Comparison of ENCODE assay signal across 24 cellular contexts in genomic region chr7:42614636-42615035, GRCh38.
"Had no signal": no experiment of that assay in that cellular context is flagged by ENCODE, and none has a peak within 500 bp of the region (broad histone marks: within the 10 kb centered on the region; RNA-seq: fewer than 3 reads in every experiment).

No MANE protein-coding gene starts in this region.

- H3K36me3 ChIP-seq: left ventricle myocardium inferior, pancreas, prostate gland, tibial nerve, uterus had no signal

- H3K9me3 Mint-ChIP-seq: memory B cell; nephron; neural crest cell; stimulated activated naive B cell treated with anti-CD40 and anti-IgM and Interleukin-4, amounts not matched to agents 10 μg/mL and 1 μg/mL and 100 μg/mL, for 72 hours; type B pancreatic cell had no signal

- H3K27me3 Mint-ChIP-seq: type B pancreatic cell had no signal

- H3K9me3 ChIP-seq: left ventricle myocardium inferior, pancreas, prostate gland, tibial nerve, uterus had no signal

- DNase-seq: hypothalamus; immature natural killer cell; left ventricle myocardium inferior; naive thymus-derived CD8-positive, alpha-beta T cell; nucleus accumbens; pancreas; retina; right cardiac atrium; stimulated activated CD4-positive, alpha-beta T cell treated with anti-CD3 and anti-CD28 coated beads, Interleukin-1b, Interleukin-23, amount 100 ng/mL, for 48 hours; stimulated activated CD4-positive, alpha-beta T cell treated with anti-CD3 and anti-CD28 coated beads, Interleukin-2, amount 100 ng/mL, for 48 hours; stimulated activated CD4-positive, alpha-beta T cell treated with anti-CD3 and anti-CD28 coated beads, Interleukin-4, amount 100 ng/mL, for 4 hours; stimulated activated naive B cell treated with anti-CD40 and anti-IgM and Interleukin-4, amounts not matched to agents 10 μg/mL and 1 μg/mL and 100 μg/mL, for 72 hours; stimulated activated naive CD8-positive, alpha-beta T cell treated with anti-CD3 and anti-CD28 coated beads, Interleukin-15, Interleukin-2, amounts not matched to agents 100 U/mL and 50 U/mL, for 24 hours; uterus had no signal

- H3K4me3 Mint-ChIP-seq: immature natural killer cell; memory B cell; naive thymus-derived CD8-positive, alpha-beta T cell; nephron; neural crest cell; stimulated activated naive B cell treated with anti-CD40 and anti-IgM and Interleukin-4, amounts not matched to agents 10 μg/mL and 1 μg/mL and 100 μg/mL, for 72 hours; type B pancreatic cell had no signal

- H3K4me3 ChIP-seq: left ventricle myocardium inferior, lung, pancreas, prostate gland, skin epidermis, tibial nerve, uterus had no signal

- H3K4me1 Mint-ChIP-seq: memory B cell; naive thymus-derived CD8-positive, alpha-beta T cell; stimulated activated naive B cell treated with anti-CD40 and anti-IgM and Interleukin-4, amounts not matched to agents 10 μg/mL and 1 μg/mL and 100 μg/mL, for 72 hours had no signal

- FAIRE-seq: islet of Langerhans, pancreas had no signal

- H3K27ac ChIP-seq: left ventricle myocardium inferior, pancreas, prostate gland, tibial nerve, uterus had no signal

- H3K36me3 Mint-ChIP-seq: immature natural killer cell; memory B cell; naive thymus-derived CD8-positive, alpha-beta T cell; stimulated activated naive B cell treated with anti-CD40 and anti-IgM and Interleukin-4, amounts not matched to agents 10 μg/mL and 1 μg/mL and 100 μg/mL, for 72 hours; type B pancreatic cell had no signal

- H3K4me1 ChIP-seq: pancreas, prostate gland, uterus had no signal

- H3K27ac Mint-ChIP-seq: immature natural killer cell; memory B cell; naive thymus-derived CD8-positive, alpha-beta T cell; nephron; stimulated activated naive B cell treated with anti-CD40 and anti-IgM and Interleukin-4, amounts not matched to agents 10 μg/mL and 1 μg/mL and 100 μg/mL, for 72 hours; type B pancreatic cell had no signal

- H3K27me3 ChIP-seq: pancreas, tibial nerve, uterus had no signal

- ATAC-seq: naive thymus-derived CD8-positive, alpha-beta T cell; pancreas; right cardiac atrium; sciatic nerve; stimulated activated naive B cell treated with anti-CD40 and anti-IgM and Interleukin-4, amounts not matched to agents 10 μg/mL and 1 μg/mL and 100 μg/mL, for 72 hours; stimulated activated naive CD8-positive, alpha-beta T cell treated with anti-CD3 and anti-CD28 coated beads, Interleukin-15, Interleukin-2, amounts not matched to agents 100 U/mL and 50 U/mL, for 24 hours had no signal
